ENCODE assay signal across 12 cellular contexts in genomic region chr22:41917375-41917905, GRCh38. TPM values are rescaled to one million over a fixed set of nuclear protein-coding genes. Genes with fewer than 3 reads are reported as not detected.
A peak's percentile ranks its signal among the peaks of the same experiment; 100 is the strongest.
DNase-seq lines count a peak whose midpoint lies in the region; TF ChIP-seq lines count a peak whose summit lies in the region.
"Had no signal": no experiment of that assay in that cellular context is flagged by ENCODE, and none has a peak within 500 bp of the region (broad histone marks: within the 10 kb centered on the region; RNA-seq: fewer than 3 reads in every experiment).

No MANE protein-coding gene starts in this region.

- no peaks in the 10 kb centered on the region for H3K9me3 Mint-ChIP-seq in endothelial cell (ENCODE audit: unreplicated experiment)
- H3K9me3 Mint-ChIP-seq: activated CD8-positive, alpha-beta T cell treated with anti-CD3 and anti-CD28 coated beads for 36 hours; activated naive CD4-positive, alpha-beta T cell treated with anti-CD3 and anti-CD28 coated beads, Interleukin-2, amount 50 U/mL, for 72 hours; activated T-cell treated with anti-CD3 and anti-CD28 coated beads, Interleukin-2, amount 50 U/mL, for 72 hours; T-cell had no signal

- H3K36me3 Mint-ChIP-seq in endothelial cell (ENCODE audit: low read depth, unreplicated experiment): no peaks in the 10 kb centered on the region
- H3K36me3 Mint-ChIP-seq: activated naive CD4-positive, alpha-beta T cell treated with anti-CD3 and anti-CD28 coated beads, Interleukin-2, amount 50 U/mL, for 72 hours; T-cell had no signal

- H3K4me3 Mint-ChIP-seq in endothelial cell (ENCODE audit: unreplicated experiment): no peak overlapping the region

- H3K4me1 Mint-ChIP-seq in endothelial cell (ENCODE audit: unreplicated experiment): peaks cover 32% of the 10 kb centered on the region

- H3K27ac Mint-ChIP-seq in endothelial cell (ENCODE audit: unreplicated experiment): no peak overlapping the region
- H3K27ac Mint-ChIP-seq: activated T-cell treated with anti-CD3 and anti-CD28 coated beads, Interleukin-2, amount 50 U/mL, for 72 hours; T-cell had no signal

- no peak for TF ChIP-seq CTCF in endothelial cell (IDR thresholded peaks at IDR 0.05; ENCODE audit: unreplicated experiment)

- DNase-seq in COLO668 (lab: John Stamatoyannopoulos, UW; ENCODE audit: unreplicated experiment) (peak; percentile 89), NCI-H146 (lab: John Stamatoyannopoulos, UW) (peak; percentile 60), endothelial cell (ENCODE audit: low spot score) (peak; percentile 8), GM19240 (ENCODE audit: insufficient read length, low spot score) (no peak), 8988T (no peak), dedifferentiated amniotic fluid mesenchymal stem cell (ENCODE audit: extremely low spot score) (no peak)
- DNase-seq: GOT3; stimulated activated CD4-positive, alpha-beta T cell treated with anti-CD3 and anti-CD28 coated beads, Interleukin-4, amount 100 ng/mL, for 24 hours had no signal

- peaks cover 17% of the 10 kb centered on the region for H3K27me3 Mint-ChIP-seq in endothelial cell (ENCODE audit: unreplicated experiment)

RNA-seq across cellular contexts. Expression of gene SHISA8, which starts 2.6 kb away (rescaled TPM):
- total RNA-seq in endothelial cell (ENCODE audit: unreplicated experiment): 0.41 TPM

RNA-seq across cellular contexts. Expression of gene TNFRSF13C, which starts 9.2 kb away (rescaled TPM):
- 3.5 TPM for total RNA-seq in endothelial cell (ENCODE audit: unreplicated experiment)

RNA-seq across cellular contexts. Expression of gene CENPM, which starts 29.5 kb away (rescaled TPM):
- total RNA-seq in endothelial cell (ENCODE audit: unreplicated experiment): 5.2 TPM

RNA-seq across cellular contexts. Expression of gene SEPTIN3, which starts 51.8 kb away (rescaled TPM):
- total RNA-seq in endothelial cell (ENCODE audit: unreplicated experiment): 0.36 TPM

Comparison
In these comparisons a context has a peak if more than half of its experiments do, and no peak if none do; other contexts are left out.
1. DNase-seq: peak in COLO668 (single experiment), NCI-H146 (single experiment) and endothelial cell (single experiment); none in GM19240 (single experiment), 8988T (single experiment) and dedifferentiated amniotic fluid mesenchymal stem cell (single experiment).